ENCODE assay signal across 16 cellular contexts in genomic region chr20:36116813-36117441, GRCh38. TPM values are rescaled to one million over a fixed set of nuclear protein-coding genes. Genes with fewer than 3 reads are reported as not detected.
DNase-seq lines count a peak whose midpoint lies in the region; TF ChIP-seq lines count a peak whose summit lies in the region.
"Had no signal": no experiment of that assay in that cellular context is flagged by ENCODE, and none has a peak within 500 bp of the region (broad histone marks: within the 10 kb centered on the region; RNA-seq: fewer than 3 reads in every experiment).

No MANE protein-coding gene starts in this region.

- TF ChIP-seq POLR2A in prostate gland (IDR thresholded peaks at IDR 0.05) (no peak), tibial nerve (IDR thresholded peaks at IDR 0.05) (no peak)

- DNase-seq in 8988T (peak; percentile 40), GOT3 (lab: John Stamatoyannopoulos, UW) (peak; percentile 37), T1000 (lab: John Stamatoyannopoulos, UW) (peak; percentile 18), fibroblast of villous mesenchyme (ENCODE audit: low read depth) (peak; percentile 24), prostate gland (ENCODE audit: low spot score) (no peak), DMS153 (lab: John Stamatoyannopoulos, UW) (no peak), tibial nerve (ENCODE audit: low spot score in 2 of 2) (no peak), ecto neural progenitor cell (ENCODE audit: low spot score) (no peak)
- DNase-seq: activated effector memory CD4-positive, alpha-beta T cell treated with anti-CD3 and anti-CD28 coated beads, Interleukin-2, amount 50 U/mL, for 16 hours; mesendoderm; NCI-H1092 treated with DMSO at 0.1 percent for 48 hours; occipital lobe; PC-9; stimulated activated CD4-positive, alpha-beta T cell treated with anti-CD3 and anti-CD28 coated beads, Interleukin-15, amount 100 ng/mL, for 24 hours had no signal

- 88% methylated on average over 2 of the region's 2 CpGs for WGBS in prostate gland
- 37 to 58% methylated on average over 2 of the region's 2 CpGs for WGBS in tibial nerve, 2 donors

- H3K27me3 ChIP-seq in prostate gland (replicated peaks; ENCODE audit: insufficient read depth) (no peaks in the 10 kb centered on the region), tibial nerve (no peaks in the 10 kb centered on the region)
- H3K27me3 ChIP-seq: cardiac muscle cell had no signal

- TF ChIP-seq EP300 in tibial nerve (IDR thresholded peaks at IDR 0.05): no peak

- no peaks in the 10 kb centered on the region for H3K36me3 ChIP-seq in prostate gland
- no peaks in the 10 kb centered on the region for H3K36me3 ChIP-seq in tibial nerve
- H3K36me3 ChIP-seq: cardiac muscle cell had no signal

- no peak overlapping the region for H3K4me3 ChIP-seq in fibroblast of villous mesenchyme (ENCODE audit: low read depth, low read length)
- no peak overlapping the region for H3K4me3 ChIP-seq in prostate gland
- H3K4me3 ChIP-seq in tibial nerve: no peak overlapping the region
- H3K4me3 ChIP-seq: cardiac muscle cell, PC-9 had no signal

- H3K9me3 ChIP-seq in prostate gland (no peaks in the 10 kb centered on the region), tibial nerve (no peaks in the 10 kb centered on the region)

- TF ChIP-seq CTCF in fibroblast of villous mesenchyme (IDR thresholded peaks at IDR 0.05; ENCODE audit: insufficient read depth, low read depth, low read length) (no peak), prostate gland (IDR thresholded peaks at IDR 0.05) (no peak), tibial nerve (IDR thresholded peaks at IDR 0.05) (no peak)

- H3K27ac ChIP-seq in prostate gland (no peak overlapping the region), tibial nerve (no peak overlapping the region)
- H3K27ac ChIP-seq: cardiac muscle cell, PC-9 had no signal

- no peaks in the 10 kb centered on the region for H3K4me1 ChIP-seq in prostate gland (replicated peaks)
- peaks cover 0 to 20% (median 8%) of the 10 kb centered on the region in 4 donors for H3K4me1 ChIP-seq in tibial nerve

- intact Hi-C loops in prostate gland (cut with DNase I): no loop called here

RNA-seq across cellular contexts. Expression of gene EPB41L1, which starts 37.6 kb away (rescaled TPM):
- 9.1 and 12.6 TPM in 2 replicates for total RNA-seq in fibroblast of villous mesenchyme
- total RNA-seq in prostate gland: 10 to 100 TPM; 27.7 to 91.1 TPM
- total RNA-seq in tibial nerve: 10 to 100 TPM; 19.9 to 55.3 (median 30.8) TPM
- total RNA-seq: T-helper 2 cell treated with Interferon-gamma antibody and Interleukin-4, amounts not matched to agents 100 ng/mL and 5 ng/mL, for 36 hours had no signal

Comparison
In these comparisons a context has a peak if more than half of its experiments do, and no peak if none do; other contexts are left out.
1. DNase-seq: peak in 8988T (single experiment), GOT3 (single experiment), T1000 (single experiment) and fibroblast of villous mesenchyme (single experiment); none in prostate gland (single experiment), DMS153 (single experiment), tibial nerve (0 of 2) and ecto neural progenitor cell (single experiment).